8 cellular contexts compared by ENCODE assay signal in the genomic region with DNA sequence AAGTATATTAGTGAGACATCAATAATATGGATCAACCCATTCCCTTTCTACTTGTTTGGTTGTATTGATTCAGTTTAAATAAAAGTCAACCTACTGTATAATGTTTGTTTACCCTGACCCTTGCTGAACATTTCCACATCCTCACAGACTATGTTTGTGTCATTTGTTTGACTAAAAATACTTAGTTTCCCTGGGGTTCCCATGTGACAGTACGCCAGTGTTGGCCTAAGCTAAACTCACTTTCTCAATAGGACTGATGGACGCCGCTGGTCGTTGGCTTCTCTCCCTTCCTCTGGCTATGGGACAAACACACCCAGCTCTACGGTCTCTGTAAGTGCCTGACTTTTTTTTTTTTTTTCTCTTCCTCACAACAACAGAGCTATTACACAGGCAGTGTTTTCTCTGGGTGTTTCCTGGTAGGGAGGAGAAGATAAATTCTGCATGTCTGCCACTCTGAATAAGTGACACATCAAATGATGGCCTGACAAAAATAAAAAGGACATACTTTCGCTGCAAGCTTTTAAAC.
DNase-seq lines count a peak whose midpoint lies in the region; ATAC-seq, FAIRE-seq and TF ChIP-seq lines count a peak whose summit lies in the region.
"Had no signal": no experiment of that assay in that cellular context is flagged by ENCODE, and none has a peak within 500 bp of the region (broad histone marks: within the 10 kb centered on the region; RNA-seq: fewer than 3 reads in every experiment).

No MANE protein-coding gene starts in this region.

- H3K9me3 ChIP-seq in Peyer's patch: no peaks in the 10 kb centered on the region
- no peaks in the 10 kb centered on the region for H3K9me3 ChIP-seq in upper lobe of right lung
- H3K9me3 ChIP-seq in PC-9 (ENCODE audit: insufficient read depth, low read depth): no peaks in the 10 kb centered on the region

- no peak overlapping the region for H3K4me2 ChIP-seq in PC-9

- FAIRE-seq in D721Med (lab: Jason Lieb, UNC): no peak
- FAIRE-seq: GM18507 had no signal

- no peaks in the 10 kb centered on the region for H3K79me2 ChIP-seq in PC-9 (ENCODE audit: low read depth)

- H2AFZ ChIP-seq in PC-9: no peak overlapping the region

- DNase-seq in Peyer's patch (peak; percentile 18 to 75 (median 60)), fibroblast of mammary gland (ENCODE audit: low read depth) (peak; percentile 69), mucosa of gallbladder (ENCODE audit: low spot score) (peak; percentile 82), upper lobe of right lung (peak; percentile 64), D721Med (ENCODE audit: insufficient read length, low spot score) (no peak), erythroblast (lab: John Stamatoyannopoulos, UW) (no peak), PC-9 (no peak)

- BruUV-seq in PC-9 (replicated peaks; lab: Mats Ljungman, UMichigan): no TSS peak

- TF ChIP-seq CTCF in Peyer's patch (IDR thresholded peaks at IDR 0.05) (no peak), fibroblast of mammary gland (conservative IDR thresholded peaks at IDR 0.05; ENCODE audit: control insufficient read depth, insufficient read depth, low read depth, low read length) (no peak), upper lobe of right lung (IDR thresholded peaks at IDR 0.05) (no peak), D721Med (IDR thresholded peaks at IDR 0.05; ENCODE audit: insufficient read depth, missing control alignments) (no peak), PC-9 (conservative IDR thresholded peaks at IDR 0.05) (no peak)

- no peaks in the 10 kb centered on the region for H4K20me1 ChIP-seq in PC-9 (ENCODE audit: insufficient read depth)

- peak overlapping the region in 3 of 4 donors; percentile 14 to 65 (median 55) for H3K27ac ChIP-seq in Peyer's patch
- H3K27ac ChIP-seq in upper lobe of right lung: peak overlapping the region; percentile 53
- no peak overlapping the region for H3K27ac ChIP-seq in PC-9

- POLR2A ChIA-PET in PC-9 (lab: Charles Lee; ENCODE audit: unreplicated experiment): interaction anchor here (0.6 kb wide), 1 partner anchor 91 kb away, joined by 12 read pairs; no protein-coding TSS in a partner anchor

- peak; percentile 92 for ATAC-seq in upper lobe of right lung

- peak overlapping the region in 2 of 4 donors; percentile 2 to 12 for H3K4me3 ChIP-seq in Peyer's patch
- H3K4me3 ChIP-seq in fibroblast of mammary gland (ENCODE audit: control insufficient read depth, low read depth, low read length): no peak overlapping the region
- H3K4me3 ChIP-seq in upper lobe of right lung: peak overlapping the region; percentile 1
- no peak overlapping the region for H3K4me3 ChIP-seq in PC-9

- H3K36me3 ChIP-seq in Peyer's patch: no peaks in the 10 kb centered on the region
- no peaks in the 10 kb centered on the region for H3K36me3 ChIP-seq in upper lobe of right lung
- H3K36me3 ChIP-seq in PC-9 (ENCODE audit: low read depth): peaks cover 15% of the 10 kb centered on the region; the same call in 1 of the 2 replicates

- H3K27me3 ChIP-seq in Peyer's patch: no peaks in the 10 kb centered on the region
- no peaks in the 10 kb centered on the region for H3K27me3 ChIP-seq in upper lobe of right lung
- no peaks in the 10 kb centered on the region for H3K27me3 ChIP-seq in PC-9 (ENCODE audit: insufficient read depth, low read depth)

- intact Hi-C loops in upper lobe of right lung (cut with DNase I) (no loop called here), PC-9 (cut with micrococcal nuclease; ENCODE audit: unreplicated experiment) (no loop called here)

- TF ChIP-seq POLR2A in Peyer's patch (IDR thresholded peaks at IDR 0.05): no peak
- no peak for TF ChIP-seq POLR2A in erythroblast (IDR thresholded peaks at IDR 0.05; ENCODE audit: low read length)

- 0 out of 2 replicates have a peak, but pooled peaks cover 4% of the 10 kb centered on the region for H3F3A ChIP-seq in PC-9 (ENCODE audit: insufficient read depth, low read depth)

- peaks cover 0 to 20% (median 0%) of the 10 kb centered on the region in 4 donors for H3K4me1 ChIP-seq in Peyer's patch
- H3K4me1 ChIP-seq in upper lobe of right lung: peaks cover 28% of the 10 kb centered on the region
- H3K4me1 ChIP-seq in PC-9 (replicated peaks; ENCODE audit: insufficient read depth): 0 out of 2 replicates have a peak, but pooled peaks cover 7% of the 10 kb centered on the region

- no peaks in the 10 kb centered on the region for H3K9me2 ChIP-seq in PC-9 (ENCODE audit: insufficient read depth)

- CTCF ChIA-PET in PC-9 (lab: Charles Lee): no interaction called here

Comparison
In these comparisons a context has a peak if more than half of its experiments do, and no peak if none do; other contexts are left out.
1. DNase-seq: peak in Peyer's patch (3 of 3), fibroblast of mammary gland (single experiment), mucosa of gallbladder (single experiment) and upper lobe of right lung (single experiment); none in D721Med (single experiment), erythroblast (0 of 2) and PC-9 (0 of 2).